ENCODE assay signal across 8 cellular contexts in genomic region chr3:113746069-113746954, GRCh38. TPM values are rescaled to one million over a fixed set of nuclear protein-coding genes. Genes with fewer than 3 reads are reported as not detected.
A peak's percentile ranks its signal among the peaks of the same experiment; 100 is the strongest.
DNase-seq lines count a peak whose midpoint lies in the region; ATAC-seq, FAIRE-seq and TF ChIP-seq lines count a peak whose summit lies in the region.

NAA50 (minus strand) TSS chr3:113746249; CDS start chr3:113745949, 300 bp downstream.

- peak; percentile 21 for FAIRE-seq in kidney (lab: Jason Lieb, UNC)

- no peaks in the 10 kb centered on the region for H3K27me3 Mint-ChIP-seq in activated CD4-positive, alpha-beta T cell treated with anti-CD3 and anti-CD28 coated beads for 36 hours

- no peaks in the 10 kb centered on the region for H3K36me3 ChIP-seq in kidney (ENCODE audit: control insufficient read depth in 1 of 2, insufficient read depth in 2 of 2, low read length in 2 of 2)

- H3K36me3 Mint-ChIP-seq in activated CD4-positive, alpha-beta T cell treated with anti-CD3 and anti-CD28 coated beads for 36 hours (ENCODE audit: low read depth), result peaks cover 21% of the 10 kb centered on the region

- intact Hi-C loops in activated CD4-positive, alpha-beta T cell treated with anti-CD3 and anti-CD28 coated beads for 36 hours (cut with DNase I, micrococcal nuclease), result loop anchor here (1.0 to 10.0 kb wide), 15 partner anchors 50 to 1908 kb away; partner anchors contain the start of genes CCDC191 (in 2 of the 2), QTRT2 (in 2 of the 2), SIDT1 (in 2 of the 2) and ATG3 (in 1 of the 2)
- intact Hi-C loops in kidney (cut with DNase I), result no loop called here

- H3K9me3 Mint-ChIP-seq in activated CD4-positive, alpha-beta T cell treated with anti-CD3 and anti-CD28 coated beads for 36 hours (ENCODE audit: low read depth), result no peaks in the 10 kb centered on the region

- H3K9me3 ChIP-seq in kidney (ENCODE audit: control insufficient read depth in 1 of 2, low read length in 2 of 2), result no peaks in the 10 kb centered on the region

- H3K4me3 Mint-ChIP-seq in activated CD4-positive, alpha-beta T cell treated with anti-CD3 and anti-CD28 coated beads for 36 hours, result peak within 1 kb of the TSS; percentile 93

- peak; percentile 87 for DNase-seq in AG09319 (ENCODE audit: extremely low read depth, low read depth)
- peak; percentile 94 to 98 for DNase-seq in NCI-H524 (lab: John Stamatoyannopoulos, UW)
- DNase-seq in activated CD4-positive, alpha-beta T cell treated with anti-CD3 and anti-CD28 coated beads for 36 hours, result peak; percentile 96
- peak; percentile 97 for DNase-seq in choroid plexus epithelial cell (ENCODE audit: low read depth)
- peak; percentile 98 for DNase-seq in kidney
- peak; percentile 96 for DNase-seq in stimulated activated CD4-positive, alpha-beta T cell treated with anti-CD3 and anti-CD28 coated beads, Interleukin-15, amount 100 ng/mL, for 24 hours

- ATAC-seq in GM19043 (IDR thresholded peaks at IDR 0.05; ENCODE audit: low read depth, unreplicated experiment) (peak; percentile 38), HG03439 (IDR thresholded peaks at IDR 0.05; ENCODE audit: unreplicated experiment) (peak; percentile 53)
- peak; percentile 68 for ATAC-seq in activated CD4-positive, alpha-beta T cell treated with anti-CD3 and anti-CD28 coated beads for 36 hours

- H3K27ac Mint-ChIP-seq in activated CD4-positive, alpha-beta T cell treated with anti-CD3 and anti-CD28 coated beads for 36 hours, result peak within 1 kb of the TSS; percentile 100

- H3K4me1 Mint-ChIP-seq in activated CD4-positive, alpha-beta T cell treated with anti-CD3 and anti-CD28 coated beads for 36 hours, result peaks cover 62% of the 10 kb centered on the region

- TF ChIP-seq CTCF in AG09319 (IDR thresholded peaks at IDR 0.05; ENCODE audit: low read depth, low read length) (no peak), choroid plexus epithelial cell (conservative IDR thresholded peaks at IDR 0.05; ENCODE audit: low read depth, low read length) (no peak), kidney (IDR thresholded peaks at IDR 0.05; ENCODE audit: borderline replicate concordance, extremely low read depth, insufficient read depth) (no peak)

- POLR2A ChIA-PET in activated CD4-positive, alpha-beta T cell treated with anti-CD3 and anti-CD28 coated beads for 36 hours (lab: Charles Lee), result interaction anchor here (0.6 to 0.7 kb wide), 2 partner anchors 502 to 727 kb away, joined by 3 to 5 read pairs; a partner anchor contains a TSS

- H3K9ac ChIP-seq in kidney (ENCODE audit: low read length in 2 of 2), result peak within 1 kb of the TSS; percentile 94 to 99

- peak within 1 kb of the TSS; percentile 96 for H3K4me3 ChIP-seq in choroid plexus epithelial cell (ENCODE audit: low read depth, low read length)
- peak within 1 kb of the TSS; percentile 99 for H3K4me3 ChIP-seq in kidney (ENCODE audit: low read length in 2 of 2)

- CTCF ChIA-PET in activated CD4-positive, alpha-beta T cell treated with anti-CD3 and anti-CD28 coated beads for 36 hours (lab: Charles Lee), result interaction anchor here (0.6 to 8.2 kb wide), 11 partner anchors 10 to 413 kb away, joined by 3 to 101 read pairs (median 4); partner anchors contain the start of gene GRAMD1C

- peak within 1 kb of the TSS; percentile 100 for H3K27ac ChIP-seq in kidney (ENCODE audit: low read depth in 2 of 2, low read length in 2 of 2)

- H3K4me1 ChIP-seq in kidney (ENCODE audit: control insufficient read depth in 1 of 2, insufficient read depth in 1 of 2, low read depth in 1 of 2, low read length in 2 of 2), result peaks cover 9 to 18% of the 10 kb centered on the region in 2 donors

RNA-seq across cellular contexts. Expression of gene NAA50, which starts in this region (rescaled TPM):
- total RNA-seq in activated CD4-positive, alpha-beta T cell treated with anti-CD3 and anti-CD28 coated beads for 36 hours, result 100 to 1,000 TPM in 1 of 2 experiments, 10 to 100 TPM in 1; 97.1 to 122 TPM
- 101 TPM for total RNA-seq in kidney
- polyA plus RNA-seq in kidney (ENCODE audit: insufficient read depth, low read depth, low replicate concordance), result 45.4 TPM

Comparison
In these comparisons a context has a peak if more than half of its experiments do, and no peak if none do; other contexts are left out.
1. Peak in every context shown above with its lines: DNase-seq, ATAC-seq, H3K4me3 ChIP-seq and H3K27ac ChIP-seq.